In genomic region chr12:389138-390096, GRCh38 we compare ENCODE assay signal across 1 cellular context.
TF ChIP-seq lines count a peak whose summit lies in the region.

TSS of gene KDM5A (minus strand) at chr12:389320. CDS start at chr12:389091, 229 bp downstream.

TF ChIP-seq in HepG2, 621 proteins besides CTCF, POLR2A, EP300 and RAD21 (continued from another document and continues in another):
- no peak for TF ChIP-seq ZNF660 (CRISPR knock-in tag; IDR thresholded peaks at IDR 0.05; ENCODE audit: borderline replicate concordance, low read depth)
- 0 out of 2 replicates have a peak, but pooled peaks have one; percentile 49 for TF ChIP-seq ZNF616 (CRISPR knock-in tag; IDR thresholded peaks at IDR 0.05; ENCODE audit: low read depth)
- no peak; the same call in 1 of the 2 replicates for TF ChIP-seq NR1H2 (CRISPR knock-in tag; IDR thresholded peaks at IDR 0.05; ENCODE audit: borderline replicate concordance, low read depth)
- TF ChIP-seq KAT7 (CRISPR knock-in tag; IDR thresholded peaks at IDR 0.05; ENCODE audit: borderline replicate concordance): peak; percentile 95
- peak; percentile 31; the same call in 1 of the 2 replicates for TF ChIP-seq ZBTB33 (CRISPR knock-in tag; IDR thresholded peaks at IDR 0.05)
- no peak for TF ChIP-seq RCOR2 (CRISPR knock-in tag; IDR thresholded peaks at IDR 0.05)
- TF ChIP-seq NRL (CRISPR knock-in tag; IDR thresholded peaks at IDR 0.05; ENCODE audit: borderline replicate concordance): no peak
- TF ChIP-seq MTERF4 (CRISPR knock-in tag; IDR thresholded peaks at IDR 0.05): no peak
- no peak for TF ChIP-seq ZNF878 (CRISPR knock-in tag; IDR thresholded peaks at IDR 0.05)
- no peak for TF ChIP-seq ZBTB3 (CRISPR knock-in tag; IDR thresholded peaks at IDR 0.05; ENCODE audit: borderline replicate concordance, low read depth)
- no peak for TF ChIP-seq ETV6 (CRISPR knock-in tag; conservative IDR thresholded peaks at IDR 0.05)
- no peak for TF ChIP-seq ZBTB10 (CRISPR knock-in tag; IDR thresholded peaks at IDR 0.05; ENCODE audit: borderline replicate concordance)
- no peak for TF ChIP-seq PAF1 (CRISPR knock-in tag; IDR thresholded peaks at IDR 0.05)
- TF ChIP-seq ZNF225 (CRISPR knock-in tag; IDR thresholded peaks at IDR 0.05): no peak; the same call in 1 of the 2 replicates
- TF ChIP-seq MAFK (conservative IDR thresholded peaks at IDR 0.05 in 1 of 2, IDR thresholded peaks at IDR 0.05 in 1 of 2; ENCODE audit: low read length in 2 of 2): no peak
- TF ChIP-seq BORCS8-MEF2B (CRISPR knock-in tag; IDR thresholded peaks at IDR 0.05): peak; percentile 78; the same call in 1 of the 2 replicates
- TF ChIP-seq HNRNPLL (IDR thresholded peaks at IDR 0.05; ENCODE audit: low read depth, low read length, poor library complexity, severe bottlenecking): peak; percentile 29
- TF ChIP-seq AGO1 (IDR thresholded peaks at IDR 0.05; ENCODE audit: low read depth, low read length, poor library complexity, severe bottlenecking): no peak
- TF ChIP-seq KLF6 (CRISPR knock-in tag; IDR thresholded peaks at IDR 0.05): no peak; the same call in 1 of the 2 replicates
- TF ChIP-seq ZNF644 (CRISPR knock-in tag; IDR thresholded peaks at IDR 0.05; ENCODE audit: low read depth): no peak
- peak; percentile 56; the same call in 1 of the 2 replicates for TF ChIP-seq TBX3 (IDR thresholded peaks at IDR 0.05; ENCODE audit: borderline replicate concordance)
- TF ChIP-seq DRAP1 (CRISPR knock-in tag; IDR thresholded peaks at IDR 0.05): peak; percentile 54; the same call in 1 of the 2 replicates
- TF ChIP-seq ZNF580 (CRISPR knock-in tag; IDR thresholded peaks at IDR 0.05; ENCODE audit: borderline replicate concordance, low read depth): no peak
- TF ChIP-seq ZBTB46 (CRISPR knock-in tag; IDR thresholded peaks at IDR 0.05; ENCODE audit: borderline replicate concordance): no peak
- peak; percentile 47; the same call in 1 of the 2 replicates for TF ChIP-seq RBAK (CRISPR knock-in tag; IDR thresholded peaks at IDR 0.05)
- no peak for TF ChIP-seq PAWR (CRISPR knock-in tag; IDR thresholded peaks at IDR 0.05; ENCODE audit: borderline replicate concordance)
- no peak for TF ChIP-seq SRY (CRISPR knock-in tag; IDR thresholded peaks at IDR 0.05)
- TF ChIP-seq ZNF468 (CRISPR knock-in tag; IDR thresholded peaks at IDR 0.05): no peak
- peak; percentile 80; the same call in 1 of the 2 replicates for TF ChIP-seq SMAD1 (CRISPR knock-in tag; IDR thresholded peaks at IDR 0.05; ENCODE audit: borderline replicate concordance, low read depth)
- TF ChIP-seq NCOA1 (CRISPR knock-in tag; IDR thresholded peaks at IDR 0.05): 0 out of 2 replicates have a peak, but pooled peaks have one; percentile 12
- no peak for TF ChIP-seq ISL2 (CRISPR knock-in tag; IDR thresholded peaks at IDR 0.05)
- no peak for TF ChIP-seq ZNF839 (CRISPR knock-in tag; IDR thresholded peaks at IDR 0.05; ENCODE audit: borderline replicate concordance)
- TF ChIP-seq ZNF383 (CRISPR knock-in tag; IDR thresholded peaks at IDR 0.05; ENCODE audit: borderline replicate concordance): no peak
- 0 out of 2 replicates have a peak, but pooled peaks have one; percentile 39 for TF ChIP-seq KDM4B (CRISPR knock-in tag; IDR thresholded peaks at IDR 0.05)
- TF ChIP-seq ELK4 (CRISPR knock-in tag; IDR thresholded peaks at IDR 0.05; ENCODE audit: borderline replicate concordance): peak; percentile 35; the same call in 1 of the 2 replicates
- no peak for TF ChIP-seq FOXJ3 (CRISPR knock-in tag; IDR thresholded peaks at IDR 0.05; ENCODE audit: borderline replicate concordance)
- peak; percentile 96 for TF ChIP-seq PHF20 (CRISPR knock-in tag; IDR thresholded peaks at IDR 0.05)
- TF ChIP-seq SOX5 (CRISPR knock-in tag; IDR thresholded peaks at IDR 0.05; ENCODE audit: borderline replicate concordance): no peak; the same call in 1 of the 2 replicates
- no peak for TF ChIP-seq ZNF703 (CRISPR knock-in tag; IDR thresholded peaks at IDR 0.05; ENCODE audit: borderline replicate concordance)
- no peak for TF ChIP-seq CCAR2 (optimal IDR thresholded peaks at IDR 0.05; ENCODE audit: low read depth, low read length)
- TF ChIP-seq ZNF780A (CRISPR knock-in tag; IDR thresholded peaks at IDR 0.05): no peak
- no peak for TF ChIP-seq TERF1 (CRISPR knock-in tag; IDR thresholded peaks at IDR 0.05)
- peak; percentile 84 for TF ChIP-seq TAF1 (CRISPR knock-in tag; IDR thresholded peaks at IDR 0.05)
- no peak for TF ChIP-seq NKX3-1 (CRISPR knock-in tag; IDR thresholded peaks at IDR 0.05)
- 0 out of 2 replicates have a peak, but pooled peaks have one; percentile 33 for TF ChIP-seq ZNF800 (CRISPR knock-in tag; IDR thresholded peaks at IDR 0.05)
- no peak for TF ChIP-seq TCF7 (IDR thresholded peaks at IDR 0.05; ENCODE audit: low read depth)
- TF ChIP-seq MAZ (IDR thresholded peaks at IDR 0.05; ENCODE audit: borderline replicate concordance, low read depth, low read length): peak; percentile 74; the same call in 1 of the 2 replicates
- TF ChIP-seq MAZ (CRISPR knock-in tag; IDR thresholded peaks at IDR 0.05; ENCODE audit: low read depth): peak; percentile 84; the same call in 1 of the 2 replicates
- no peak for TF ChIP-seq ZSCAN9 (CRISPR knock-in tag; IDR thresholded peaks at IDR 0.05; ENCODE audit: borderline replicate concordance)
- TF ChIP-seq EHMT2 (IDR thresholded peaks at IDR 0.05; ENCODE audit: borderline replicate concordance, low read depth, low read length): no peak; the same call in 1 of the 2 replicates
- TF ChIP-seq ZNF451 (CRISPR knock-in tag; IDR thresholded peaks at IDR 0.05): no peak
- TF ChIP-seq ZNF12 (CRISPR knock-in tag; IDR thresholded peaks at IDR 0.05): no peak; the same call in none of the 2 replicates
- TF ChIP-seq ZMAT5 (CRISPR knock-in tag; IDR thresholded peaks at IDR 0.05; ENCODE audit: borderline replicate concordance, low read depth): no peak
- 0 out of 2 replicates have a peak, but pooled peaks have one; percentile 9 for TF ChIP-seq ATF3 (CRISPR knock-in tag; IDR thresholded peaks at IDR 0.05)
- no peak; the same call in 1 of the 2 replicates for TF ChIP-seq NFKBIZ (CRISPR knock-in tag; IDR thresholded peaks at IDR 0.05)
- peak; percentile 62; the same call in 1 of the 2 replicates for TF ChIP-seq KDM3A (CRISPR knock-in tag; IDR thresholded peaks at IDR 0.05; ENCODE audit: low read depth)
- TF ChIP-seq ATF5 (CRISPR knock-in tag; IDR thresholded peaks at IDR 0.05; ENCODE audit: low read depth): no peak
- no peak for TF ChIP-seq ZNF17 (CRISPR knock-in tag; IDR thresholded peaks at IDR 0.05)
- no peak for TF ChIP-seq HNRNPL (IDR thresholded peaks at IDR 0.05; ENCODE audit: low read depth, low read length)
